8 cellular contexts compared by ENCODE assay signal in the genomic region with DNA sequence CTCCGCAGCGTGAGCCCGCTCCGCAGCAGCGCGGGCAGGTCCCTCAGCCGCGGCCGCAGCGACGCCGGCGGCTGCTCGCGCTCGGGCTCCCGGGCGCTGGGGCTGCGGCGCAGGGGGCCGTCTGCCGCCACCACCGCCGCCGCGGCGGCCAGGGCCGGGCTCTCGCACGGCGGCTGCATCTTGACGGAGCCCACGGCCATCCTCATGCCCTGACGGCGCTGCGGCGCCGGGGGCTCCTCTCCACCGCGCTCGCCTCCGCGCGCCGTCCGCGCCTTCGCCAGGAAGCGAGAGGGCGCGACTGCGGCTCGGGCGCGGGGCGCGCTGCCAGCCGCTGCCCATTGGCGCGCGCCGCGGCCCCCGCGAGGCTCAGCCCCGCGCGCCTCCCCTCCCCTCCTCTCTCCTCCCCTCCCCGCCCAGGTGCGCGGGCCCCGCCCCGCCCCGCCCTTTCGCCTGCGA. TPM values are rescaled to one million over a fixed set of nuclear protein-coding genes. Genes with fewer than 3 reads are reported as not detected.
A peak's percentile ranks its signal among the peaks of the same experiment; 100 is the strongest.
DNase-seq lines count a peak whose midpoint lies in the region; ATAC-seq, FAIRE-seq and TF ChIP-seq lines count a peak whose summit lies in the region.

A gene with protein sequence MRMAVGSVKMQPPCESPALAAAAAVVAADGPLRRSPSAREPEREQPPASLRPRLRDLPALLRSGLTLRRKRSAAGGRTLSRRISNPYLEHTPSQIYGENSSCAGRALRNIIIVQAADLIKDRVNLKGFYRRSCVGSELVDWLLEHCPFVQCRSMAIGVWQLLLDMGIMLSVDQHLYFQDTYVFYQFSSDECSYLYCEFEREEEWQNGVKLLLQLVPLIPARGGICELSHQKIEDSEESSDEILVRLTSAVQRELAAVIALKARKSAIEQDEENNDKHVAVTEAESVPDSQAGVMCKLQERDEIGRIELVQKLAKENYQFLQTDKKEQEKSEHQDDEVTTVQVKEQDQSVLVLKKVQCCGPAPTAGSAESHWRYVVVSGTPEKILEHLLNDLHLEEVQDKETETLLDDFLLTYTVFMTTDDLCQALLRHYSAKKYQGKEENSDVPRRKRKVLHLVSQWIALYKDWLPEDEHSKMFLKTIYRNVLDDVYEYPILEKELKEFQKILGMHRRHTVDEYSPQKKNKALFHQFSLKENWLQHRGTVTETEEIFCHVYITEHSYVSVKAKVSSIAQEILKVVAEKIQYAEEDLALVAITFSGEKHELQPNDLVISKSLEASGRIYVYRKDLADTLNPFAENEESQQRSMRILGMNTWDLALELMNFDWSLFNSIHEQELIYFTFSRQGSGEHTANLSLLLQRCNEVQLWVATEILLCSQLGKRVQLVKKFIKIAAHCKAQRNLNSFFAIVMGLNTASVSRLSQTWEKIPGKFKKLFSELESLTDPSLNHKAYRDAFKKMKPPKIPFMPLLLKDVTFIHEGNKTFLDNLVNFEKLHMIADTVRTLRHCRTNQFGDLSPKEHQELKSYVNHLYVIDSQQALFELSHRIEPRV (minus strand): TSS at position 300 of the 456 bp plus-strand sequence. CDS start 94 bp downstream, at position 206.

- FAIRE-seq in A549 (lab: Jason Lieb, UNC): no peak

- no CpG with 5 or more reads among the region's 76 CpGs for WGBS in A549 (ENCODE audit: missing lambda C conversion rate)

- in situ Hi-C loops in GM13976 (cut with MboI; ENCODE audit: low sequenced_read_pairs, unreplicated experiment): no loop called here

- no peak for TF ChIP-seq POLR2A in A549 (IDR thresholded peaks at IDR 0.05; ENCODE audit: low read length)

- H3K4me1 ChIP-seq in A549 (peaks cover 10% of the 10 kb centered on the region; the same call in 1 of the 3 replicates), upper lobe of right lung (no peaks in the 10 kb centered on the region)

- intact Hi-C loops in upper lobe of right lung (cut with DNase I): no loop called here

- DNase-seq in A549 (ENCODE audit: low read depth in 1 of 2, low spot score in 1 of 2) (peak in 1 of 2 experiments; percentile 13), GM13976 (ENCODE audit: low spot score) (peak; percentile 74), NCI-H69 (lab: John Stamatoyannopoulos, UW) (peak; percentile 91), coronary artery (ENCODE audit: low spot score) (no peak), lung microvascular endothelial cell (ENCODE audit: low read depth in 2 of 2) (peak; percentile 39 to 47), upper lobe of right lung (peak; percentile 81), kidney glomerular epithelial cell (lab: John Stamatoyannopoulos, UW) (no peak)

- H3K9me3 ChIP-seq in A549: 0 out of 3 replicates have a peak, but pooled peaks cover 3% of the 10 kb centered on the region
- no peaks in the 10 kb centered on the region for H3K9me3 ChIP-seq in upper lobe of right lung

- ATAC-seq in A549: peak; percentile 49 to 60
- ATAC-seq in HG02885 (IDR thresholded peaks at IDR 0.05; ENCODE audit: poor library complexity, unreplicated experiment): peak; percentile 64
- peak; percentile 91 for ATAC-seq in upper lobe of right lung

- no peak for TF ChIP-seq EP300 in A549 (IDR thresholded peaks at IDR 0.05)

- H3K27me3 ChIP-seq in upper lobe of right lung: peaks cover 11% of the 10 kb centered on the region

- no peaks in the 10 kb centered on the region for H3K36me3 ChIP-seq in upper lobe of right lung

- peak within 1 kb of the TSS; percentile 96 for H3K4me2 ChIP-seq in A549

- CTCF ChIA-PET in A549 (lab: Yijun Ruan, JAX): no interaction called here

- TF ChIP-seq CTCF in A549 (IDR thresholded peaks at IDR 0.05) (no peak), GM13976 (IDR thresholded peaks at IDR 0.05; ENCODE audit: borderline replicate concordance, control extremely low read depth, extremely low read depth, insufficient read depth, missing control alignments) (no peak), coronary artery (IDR thresholded peaks at IDR 0.05) (no peak), upper lobe of right lung (IDR thresholded peaks at IDR 0.05) (no peak)

- TF ChIP-seq RAD21 in A549 (conservative IDR thresholded peaks at IDR 0.05 in 1 of 2, IDR thresholded peaks at IDR 0.05 in 1 of 2): no peak

- POLR2A ChIA-PET in A549 (lab: Yijun Ruan, JAX): no interaction called here

- H3K4me3 ChIP-seq in A549: peak within 1 kb of the TSS; percentile 52
- H3K4me3 ChIP-seq in coronary artery: peak within 1 kb of the TSS; percentile 69
- H3K4me3 ChIP-seq in upper lobe of right lung: peak within 1 kb of the TSS; percentile 50

- H3K27ac ChIP-seq in A549: peak within 1 kb of the TSS in 1 of 2 experiments; percentile 36; a peak in 2 of 6 replicates
- H3K27ac ChIP-seq in coronary artery: no peak within 1 kb of the TSS
- H3K27ac ChIP-seq in upper lobe of right lung: peak within 1 kb of the TSS; percentile 42

TF ChIP-seq in A549, 52 proteins besides CTCF, POLR2A, EP300 and RAD21:
- TF ChIP-seq NFE2L2 (conservative IDR thresholded peaks at IDR 0.05; ENCODE audit: low read length) (no peak), TP53 (CRISPR knock-in tag; IDR thresholded peaks at IDR 0.05) (no peak), CBX2 (IDR thresholded peaks at IDR 0.05; ENCODE audit: borderline replicate concordance, low read depth) (no peak), EHMT2 (IDR thresholded peaks at IDR 0.05; ENCODE audit: low read depth) (no peak)
TF ChIP-seq in A549: peak in this region for 0.

RNA-seq across cellular contexts. Expression of the gene that starts here (rescaled TPM):
- polyA plus RNA-seq in A549 (2011; rRNA removed): 0.14 and 0.19 TPM in 2 replicates
- 0.03 and 0.05 TPM in 2 replicates for polyA plus RNA-seq in A549 (2012; cell fraction: cytosol; rRNA removed)
- polyA plus RNA-seq in A549 (2012; cell fraction: nucleus; rRNA removed): 0.01 TPM in 1 of 2 replicates, not detected in the other
- polyA plus RNA-seq in A549 (2017; fragmentation: RNase III; extraction: RNeasy Plus Mini Kit Qiagen cat#74134 plus additional on column Dnase treatment): 0.03 to 0.09 TPM (median 0.05 TPM) in 3 replicates
- polyA minus RNA-seq in A549 (2011; rRNA and poly(A)+ RNA removed): 0.34 and 0.91 TPM in 2 replicates
- 110 and 140 TPM in 2 replicates for total RNA-seq in lung microvascular endothelial cell
- 139 TPM for total RNA-seq in upper lobe of right lung

Comparison
In these comparisons a context has a peak if more than half of its experiments do, and no peak if none do; other contexts are left out.
1. Peak in ATAC-seq, H3K4me3 ChIP-seq and H3K4me2 ChIP-seq in A549; RNA of the gene not detected or under 1 TPM.
2. DNase-seq: peak in GM13976 (single experiment), NCI-H69 (single experiment), lung microvascular endothelial cell (2 of 2) and upper lobe of right lung (single experiment); none in coronary artery (single experiment) and kidney glomerular epithelial cell (single experiment).
3. Peak in every context shown above with its lines, with median percentiles within 50 percentile points of each other: ATAC-seq and H3K4me3 ChIP-seq.